ENCODE assay signal across 9 cellular contexts in genomic region chr17:27893834-27894503, GRCh38. TPM values are rescaled to one million over a fixed set of nuclear protein-coding genes. Genes with fewer than 3 reads are reported as not detected.
DNase-seq lines count a peak whose midpoint lies in the region; ATAC-seq, FAIRE-seq and TF ChIP-seq lines count a peak whose summit lies in the region.
"Had no signal": no experiment of that assay in that cellular context is flagged by ENCODE, and none has a peak within 500 bp of the region (broad histone marks: within the 10 kb centered on the region; RNA-seq: fewer than 3 reads in every experiment).

No MANE protein-coding gene starts in this region.

- TF ChIP-seq RAD21 in GM12878 (IDR thresholded peaks at IDR 0.05; ENCODE audit: insufficient read depth, low read depth, low read length), result no peak

- no peak overlapping the region for H3K9ac ChIP-seq in GM12878 (ENCODE audit: control insufficient read depth, insufficient read depth, low read length)

- peaks cover 2% of the 10 kb centered on the region for H3K4me1 ChIP-seq in GM12878 (ENCODE audit: control insufficient read depth, insufficient read depth, low read length)
- H3K4me1 ChIP-seq in ovary (ENCODE audit: insufficient read depth), result no peaks in the 10 kb centered on the region

- peak overlapping the region; percentile 68 for H3K4me2 ChIP-seq in GM12878 (ENCODE audit: control insufficient read depth, insufficient read depth)

- in situ Hi-C loops in GM12878 (cut with MboI), result no loop called here

- H3K9me3 ChIP-seq in GM12878 (replicated peaks; ENCODE audit: control insufficient read depth, insufficient read depth, low read length) (no peaks in the 10 kb centered on the region), ovary (no peaks in the 10 kb centered on the region)
- H3K9me3 ChIP-seq: right lobe of liver had no signal

- peak; percentile 67 for FAIRE-seq in D721Med (lab: Jason Lieb, UNC)
- no peak for FAIRE-seq in GM12878 (lab: Jason Lieb, UNC)

- 0 out of 2 replicates have a peak, but pooled peaks cover 1% of the 10 kb centered on the region for H3K79me2 ChIP-seq in GM12878 (ENCODE audit: control insufficient read depth, insufficient read depth, low read length)

- DNase-seq in D721Med (ENCODE audit: insufficient read length, low spot score), result no peak
- peak; percentile 48 for DNase-seq in NB4 (ENCODE audit: low read depth)
- DNase-seq in GM12878 (ENCODE audit: low read depth, low spot score), result no peak
- DNase-seq in ovary, result no peak
- DNase-seq in DMS 273 treated with DMSO at 0.1 percent for 48 hours (lab: John Stamatoyannopoulos, UW), result no peak
- DNase-seq in NCI-H226, result no peak
- no peak for DNase-seq in dedifferentiated amniotic fluid mesenchymal stem cell (ENCODE audit: extremely low spot score)

- 1% methylated on average over 6 of the region's 7 CpGs for WGBS in GM12878 (ENCODE audit: insufficient coverage, insufficient replicate concordance, low lambda C conversion rate, missing lambda C conversion rate)
- 7 to 11% (median 8%) methylated on average over 7 of the region's 7 CpGs for WGBS in ovary, 3 donors

- no TSS peak for BruUV-seq in GM12878 (replicated peaks; lab: Mats Ljungman, UMichigan)

- no peak overlapping the region for H2AFZ ChIP-seq in GM12878 (ENCODE audit: control insufficient read depth, low read depth, low read length)

- POLR2A ChIA-PET in GM12878 (lab: Charles Lee), result interaction anchor here (0.6 to 3.0 kb wide), 11 partner anchors 9 to 431 kb away, joined by 3 to 22 read pairs (median 3); no protein-coding TSS in a partner anchor

- TF ChIP-seq EP300 in GM12878 (IDR thresholded peaks at IDR 0.05; ENCODE audit: borderline replicate concordance in 1 of 2, control insufficient read depth in 1 of 2, low read depth in 2 of 2, low read length in 2 of 2) (no peak), ovary (IDR thresholded peaks at IDR 0.05) (no peak)

- no peaks in the 10 kb centered on the region for H3K27me3 ChIP-seq in GM12878 (replicated peaks in 1 of 2; ENCODE audit: control insufficient read depth in 2 of 2, insufficient read depth in 2 of 2, low read length in 1 of 2)
- no peaks in the 10 kb centered on the region for H3K27me3 ChIP-seq in ovary
- H3K27me3 ChIP-seq: right lobe of liver had no signal

- H3K27ac ChIP-seq in GM12878 (ENCODE audit: control insufficient read depth, insufficient read depth), result no peak overlapping the region
- H3K27ac ChIP-seq in ovary, result no peak overlapping the region

- RAD21 ChIA-PET in GM12878 (lab: Charles Lee; ENCODE audit: unreplicated experiment), result interaction anchor here (0.6 to 7.7 kb wide), 19 partner anchors 8 to 358 kb away, joined by 3 to 158 read pairs (median 5); no protein-coding TSS in a partner anchor

- no peak for TF ChIP-seq CTCF in D721Med (IDR thresholded peaks at IDR 0.05; ENCODE audit: insufficient read depth, missing control alignments)
- no peak for TF ChIP-seq CTCF in NB4 (IDR thresholded peaks at IDR 0.05; ENCODE audit: low read depth, low read length)
- no peak for TF ChIP-seq CTCF in GM12878 (IDR thresholded peaks at IDR 0.05 in 2 of 3, conservative IDR thresholded peaks at IDR 0.05 in 1 of 3; ENCODE audit: control insufficient read depth in 2 of 3, extremely low read depth in 1 of 3, insufficient read depth in 1 of 3, low read depth in 3 of 3, low read length in 3 of 3)
- TF ChIP-seq CTCF in ovary (IDR thresholded peaks at IDR 0.05), result no peak

- no peak for TF ChIP-seq POLR2A in NB4 (IDR thresholded peaks at IDR 0.05; ENCODE audit: extremely low read depth, insufficient read length)
- TF ChIP-seq POLR2A in GM12878 (IDR thresholded peaks at IDR 0.05; ENCODE audit: low read depth, low read length), result no peak
- TF ChIP-seq POLR2A in ovary (IDR thresholded peaks at IDR 0.05), result no peak

- H4K20me1 ChIP-seq in GM12878 (ENCODE audit: control insufficient read depth, insufficient read depth), result no peaks in the 10 kb centered on the region

- ATAC-seq in GM12878, result no peak
- no peak for ATAC-seq in HG02798 (IDR thresholded peaks at IDR 0.05; ENCODE audit: poor library complexity, unreplicated experiment)

- SMC1A ChIA-PET in GM12878 (lab: Charles Lee; ENCODE audit: uncharacterized antibody, unreplicated experiment), result interaction anchor here (0.5 to 18.8 kb wide), 21 partner anchors 9 to 358 kb away, joined by 3 to 457 read pairs (median 4); no protein-coding TSS in a partner anchor

- H3K36me3 ChIP-seq in GM12878 (ENCODE audit: control insufficient read depth in 2 of 2, insufficient read depth in 2 of 2, low read length in 1 of 2) (no peaks in the 10 kb centered on the region), ovary (no peaks in the 10 kb centered on the region)
- H3K36me3 ChIP-seq: right lobe of liver had no signal

- CTCF ChIA-PET in GM12878 (lab: Yijun Ruan, JAX), result interaction anchor here (0.5 to 5.9 kb wide), 39 partner anchors 9 to 925 kb away, joined by 3 to 151 read pairs (median 4); partner anchors contain the start of gene NOS2

- intact Hi-C loops in GM12878 (cut with micrococcal nuclease; ENCODE audit: unreplicated experiment), result loop anchor here (5.0 kb wide), 2 partner anchors 53 to 358 kb away; no protein-coding TSS in a partner anchor
- intact Hi-C loops in ovary (cut with DNase I), result no loop called here

- peak overlapping the region; percentile 48 for H3K4me3 ChIP-seq in NB4 (ENCODE audit: low read depth, low read length)
- H3K4me3 ChIP-seq in GM12878, result no peak overlapping the region
- H3K4me3 ChIP-seq in ovary, result peak overlapping the region; percentile 68

TF ChIP-seq in GM12878, 131 proteins besides CTCF, POLR2A, EP300 and RAD21:
- no peak for TF ChIP-seq BHLHE40 (IDR thresholded peaks at IDR 0.05; ENCODE audit: borderline replicate concordance in 1 of 2, low read depth in 2 of 2, low read length in 1 of 2)
- no peak for TF ChIP-seq TCF7 (IDR thresholded peaks at IDR 0.05; ENCODE audit: borderline replicate concordance)
- no peak for TF ChIP-seq GABPA (IDR thresholded peaks at IDR 0.05; ENCODE audit: low read depth)
- no peak for TF ChIP-seq ZNF217 (IDR thresholded peaks at IDR 0.05)
- TF ChIP-seq CBFB (IDR thresholded peaks at IDR 0.05; ENCODE audit: low read depth), result no peak
- TF ChIP-seq KAT2A (conservative IDR thresholded peaks at IDR 0.05; ENCODE audit: control insufficient read depth, low read depth, low read length), result no peak
- no peak for TF ChIP-seq DPF2 (IDR thresholded peaks at IDR 0.05)
- TF ChIP-seq CREM (IDR thresholded peaks at IDR 0.05; ENCODE audit: low read depth), result no peak
- no peak for TF ChIP-seq EED (IDR thresholded peaks at IDR 0.05; ENCODE audit: low read depth)

RNA-seq across cellular contexts. Expression of gene LYRM9, which starts 0.8 kb away (rescaled TPM):
- total RNA-seq in GM12878 (2013; cell fraction: nucleolus; rRNA removed), result 19.2 and 21.6 TPM in 2 replicates
- total RNA-seq in GM12878 (2014; rRNA removed), result 5.7 and 6.4 TPM in 2 replicates
- 3.5 and 3.8 TPM in 2 replicates for total RNA-seq in GM12878 (2014; rRNA removed; fragmentation: Illumina TruSeq; extraction: Trizol)
- total RNA-seq in GM12878 (2021), result 4.7 and 5.8 TPM in 2 replicates
- 9.0 TPM for polyA plus RNA-seq in GM12878 (2011; ENCODE audit: low read depth)
- 3.3 and 3.5 TPM in 2 replicates for polyA plus RNA-seq in GM12878 (2011; rRNA removed)
- polyA plus RNA-seq in GM12878 (2011; cell fraction: cytosol; rRNA removed), result 3.5 and 4.3 TPM in 2 replicates
- 7.5 TPM in 2 replicates for polyA plus RNA-seq in GM12878 (2011; cell fraction: nucleus; rRNA removed)
- 10.0 and 12.0 TPM in 2 replicates for polyA plus RNA-seq in GM12878 (2012)
- 4.6 and 4.9 TPM in 2 replicates for polyA plus RNA-seq in GM12878 (2014; fragmentation: Illumina TruSeq; extraction: Trizol)
- 1 to 10 TPM; 1.8 to 2.7 TPM for polyA plus RNA-seq in GM12878 (2014; fragmentation: Nextera tagmentation; extraction: Ambion mirVana)
- polyA plus RNA-seq in GM12878 (2014; rRNA removed), result 6.1 and 8.3 TPM in 2 replicates
- polyA plus RNA-seq in GM12878 (2016; fragmentation: Nextera tagmentation; extraction: Ambion mirVana), result 1 to 10 TPM; 4.6 to 6.7 TPM
- polyA minus RNA-seq in GM12878 (2011; rRNA and poly(A)+ RNA removed), result 2.4 and 4.1 TPM in 2 replicates
- 1.3 and 1.6 TPM in 2 replicates for polyA minus RNA-seq in GM12878 (2011; cell fraction: cytosol; rRNA and poly(A)+ RNA removed)
- polyA minus RNA-seq in GM12878 (2011; cell fraction: nucleus; rRNA and poly(A)+ RNA removed), result 2.4 and 4.3 TPM in 2 replicates
- 10 to 100 TPM; 17.5 to 39.8 (median 20.5) TPM for total RNA-seq in ovary
- 10 to 100 TPM; 18.6 to 24.7 TPM for polyA plus RNA-seq in ovary
